ENCODE assay signal across 8 cellular contexts in genomic region chr1:161766102-161766981, GRCh38. TPM values are rescaled to one million over a fixed set of nuclear protein-coding genes. Genes with fewer than 3 reads are reported as not detected.
A peak's percentile ranks its signal among the peaks of the same experiment; 100 is the strongest.
DNase-seq lines count a peak whose midpoint lies in the region; ATAC-seq and TF ChIP-seq lines count a peak whose summit lies in the region.

Gene ATF6, plus strand, starts transcription at chr1:161766320. Its CDS starts 41 bp downstream, at chr1:161766361.

- H3K36me3 ChIP-seq in BE2C: no peaks in the 10 kb centered on the region; the same call in 1 of the 2 replicates
- H3K36me3 ChIP-seq in right lobe of liver: no peaks in the 10 kb centered on the region

- H3K4me1 ChIP-seq in BE2C (no peaks in the 10 kb centered on the region), right lobe of liver (peaks cover 0 to 30% (median 14%) of the 10 kb centered on the region in 4 donors)

- H3K27ac ChIP-seq in dorsolateral prefrontal cortex (peak within 1 kb of the TSS; percentile 6 to 93 (median 79)), right lobe of liver (peak within 1 kb of the TSS; percentile 89 to 95 (median 95))

- H3K4me3 ChIP-seq in BE2C (ENCODE audit: low read depth, low read length) (peak within 1 kb of the TSS; percentile 78), dorsolateral prefrontal cortex (peak within 1 kb of the TSS; percentile 59 to 100 (median 89)), right lobe of liver (peak within 1 kb of the TSS; percentile 70 to 81 (median 76))

- TF ChIP-seq POLR2A in right lobe of liver (IDR thresholded peaks at IDR 0.05): peak; percentile 91

- H3K9me3 ChIP-seq in BE2C (no peaks in the 10 kb centered on the region), right lobe of liver (no peaks in the 10 kb centered on the region)

- ATAC-seq in HG03521 (IDR thresholded peaks at IDR 0.05; ENCODE audit: unreplicated experiment) (peak; percentile 53), right lobe of liver (peak; percentile 86 to 94 (median 88))

- 0% methylated on average over 20 of the region's 35 CpGs for WGBS in right lobe of liver (ENCODE audit: insufficient coverage, low coverage, low lambda C conversion rate, missing lambda C conversion rate)

- peak; percentile 82 for DNase-seq in BE2C
- DNase-seq in GM19240 (ENCODE audit: insufficient read length, low spot score): peak; percentile 29
- peak; percentile 92 for DNase-seq in NCI-H748 (lab: John Stamatoyannopoulos, UW; ENCODE audit: unreplicated experiment)
- peak; percentile 78 to 79 for DNase-seq in activated CD4-positive, alpha-beta T cell treated with anti-CD3 and anti-CD28 coated beads, Interleukin-2, amount 50 U/mL, for 4 hours
- DNase-seq in dorsolateral prefrontal cortex: peak; percentile 72 to 91 (median 82)
- DNase-seq in right lobe of liver: peak; percentile 81 to 91 (median 88)
- peak; percentile 86 for DNase-seq in stimulated activated CD4-positive, alpha-beta T cell treated with anti-CD3 and anti-CD28 coated beads, Interleukin-4, amount 100 ng/mL, for 24 hours

- H3K27me3 ChIP-seq in BE2C: no peaks in the 10 kb centered on the region
- H3K27me3 ChIP-seq in dorsolateral prefrontal cortex: no peaks in the 10 kb centered on the region
- H3K27me3 ChIP-seq in right lobe of liver: no peaks in the 10 kb centered on the region

- TF ChIP-seq CTCF in BE2C (IDR thresholded peaks at IDR 0.05; ENCODE audit: low read depth, low read length): no peak
- peak in 25 of 56 donors; percentile 10 to 49 (median 26) for TF ChIP-seq CTCF in dorsolateral prefrontal cortex (IDR thresholded peaks at IDR 0.05 in 54 of 56, conservative IDR thresholded peaks at IDR 0.05 in 2 of 56; ENCODE audit: low read depth in 1 of 56, partially characterized antibody in 56 of 56)
- peak in 1 of 4 donors; percentile 26 for TF ChIP-seq CTCF in right lobe of liver (IDR thresholded peaks at IDR 0.05)

- intact Hi-C loops in dorsolateral prefrontal cortex (cut with DNase I) (loop anchor here (2.0 to 5.0 kb wide), 2 partner anchors 16 to 1556 kb away; partner anchors contain the start of gene NUF2 (in 1 of the 2)), right lobe of liver (cut with DNase I) (no loop called here)

RNA-seq across cellular contexts. Expression of gene ATF6, which starts in this region (rescaled TPM):
- 15.0 TPM for polyA plus RNA-seq in BE2C (2012; ENCODE audit: insufficient read depth, insufficient read length, low read depth)
- 10 to 100 TPM; 21.6 to 31.4 (median 25.8) TPM for total RNA-seq in dorsolateral prefrontal cortex
- 10 to 100 TPM; 16.5 to 24.4 (median 20.4) TPM for total RNA-seq in right lobe of liver

Comparison
In these comparisons a context has a peak if more than half of its experiments do, and no peak if none do; other contexts are left out.
1. Peak in every context shown above with its lines: DNase-seq, ATAC-seq, H3K4me3 ChIP-seq and H3K27ac ChIP-seq.
2. DNase-seq: peak in every context shown above with its lines; median percentile 92 in NCI-H748; 88 in right lobe of liver; 86 in stimulated activated CD4-positive, alpha-beta T cell treated with anti-CD3 and anti-CD28 coated beads, Interleukin-4, amount 100 ng/mL, for 24 hours; 82 in dorsolateral prefrontal cortex; 82 in BE2C; 78 in activated CD4-positive, alpha-beta T cell treated with anti-CD3 and anti-CD28 coated beads, Interleukin-2, amount 50 U/mL, for 4 hours; 29 in GM19240.
3. intact Hi-C loops: an anchor here in dorsolateral prefrontal cortex (2.0 to 5.0 kb wide); none called in right lobe of liver.